27 cellular contexts compared by ENCODE assay signal in genomic region chr2:203748331-203749126, GRCh38. TPM values are rescaled to one million over a fixed set of nuclear protein-coding genes. Genes with fewer than 3 reads are reported as not detected.
DNase-seq lines count a peak whose midpoint lies in the region; ATAC-seq and TF ChIP-seq lines count a peak whose summit lies in the region.
"Had no signal": no experiment of that assay in that cellular context is flagged by ENCODE, and none has a peak within 500 bp of the region (broad histone marks: within the 10 kb centered on the region; RNA-seq: fewer than 3 reads in every experiment).

No MANE protein-coding gene starts in this region.

- BruUV-seq in OCI-LY7 (replicated peaks; lab: Mats Ljungman, UMichigan), result no TSS peak

- peak; percentile 70 to 78 for ATAC-seq in activated CD4-positive, CD25-positive, alpha-beta regulatory T cell treated with anti-CD3 and anti-CD28 coated beads, Interleukin-2, amount 50 U/mL, for 24 hours
- no peak for ATAC-seq in natural killer cell treated with Interleukin-12 subunit alpha and Interleukin-12 subunit beta and Interleukin-15 and Interleukin-18, amount 100 ng/mL, for 72 hours
- ATAC-seq in natural killer cell (no peak), GM19035 (IDR thresholded peaks at IDR 0.05; ENCODE audit: unreplicated experiment) (no peak)
- peak; percentile 72 for ATAC-seq in stimulated activated naive CD8-positive, alpha-beta T cell treated with anti-CD3 and anti-CD28 coated beads, Interleukin-15, amount 100 ng/mL, for 72 hours
- ATAC-seq: mucosa of descending colon had no signal

- intact Hi-C loops in natural killer cell (cut with micrococcal nuclease), result no loop called here
- intact Hi-C loops in OCI-LY7 (cut with micrococcal nuclease; ENCODE audit: unreplicated experiment), result no loop called here

- H3K9me3 ChIP-seq in OCI-LY7 (ENCODE audit: low read length), result peaks cover 6% of the 10 kb centered on the region; the same call in 1 of the 2 replicates
- H3K9me3 ChIP-seq: mucosa of descending colon had no signal

- H3K9me2 ChIP-seq in OCI-LY7 (ENCODE audit: insufficient read depth, low read length), result no peaks in the 10 kb centered on the region

- H3K27ac ChIP-seq in OCI-LY7 (ENCODE audit: low read depth, low read length, poor library complexity, severe bottlenecking), result no peak overlapping the region
- H3K27ac ChIP-seq: parathyroid adenoma, SK-N-MC, VCaP had no signal

- CTCF ChIA-PET in OCI-LY7 (lab: Charles Lee; ENCODE audit: unreplicated experiment), result no interaction called here

- peaks cover 7% of the 10 kb centered on the region for H3K36me3 Mint-ChIP-seq in natural killer cell treated with Interleukin-12 subunit alpha and Interleukin-12 subunit beta and Interleukin-15 and Interleukin-18, amount 100 ng/mL, for 72 hours
- H3K36me3 Mint-ChIP-seq in natural killer cell, result no peaks in the 10 kb centered on the region
- H3K36me3 Mint-ChIP-seq in activated naive CD8-positive, alpha-beta T cell, result peaks cover 27% of the 10 kb centered on the region

- H2AFZ ChIP-seq in OCI-LY7 (ENCODE audit: low read length), result no peak overlapping the region
- H2AFZ ChIP-seq: parathyroid adenoma had no signal

- TF ChIP-seq CTCF in natural killer cell (IDR thresholded peaks at IDR 0.05) (no peak), OCI-LY7 (conservative IDR thresholded peaks at IDR 0.05; ENCODE audit: low read length) (no peak)

- no peak overlapping the region for H3K4me3 ChIP-seq in OCI-LY7 (ENCODE audit: low read depth, low read length, poor library complexity, severe bottlenecking)
- H3K4me3 ChIP-seq: lung, mucosa of descending colon, SK-N-MC had no signal

- H3K27ac Mint-ChIP-seq in natural killer cell treated with Interleukin-12 subunit alpha and Interleukin-12 subunit beta and Interleukin-15 and Interleukin-18, amount 100 ng/mL, for 72 hours, result peak overlapping the region; percentile 24 to 47
- H3K27ac Mint-ChIP-seq in natural killer cell, result no peak overlapping the region
- H3K27ac Mint-ChIP-seq in activated naive CD8-positive, alpha-beta T cell, result peak overlapping the region; percentile 96
- H3K27ac Mint-ChIP-seq in stimulated activated naive CD8-positive, alpha-beta T cell treated with anti-CD3 and anti-CD28 coated beads, Interleukin-15, amount 100 ng/mL, for 72 hours, result peak overlapping the region; percentile 57 to 82

- peak overlapping the region; percentile 2 for H3K4me3 Mint-ChIP-seq in natural killer cell treated with Interleukin-12 subunit alpha and Interleukin-12 subunit beta and Interleukin-15 and Interleukin-18, amount 100 ng/mL, for 72 hours
- no peak overlapping the region for H3K4me3 Mint-ChIP-seq in natural killer cell
- H3K4me3 Mint-ChIP-seq in activated naive CD8-positive, alpha-beta T cell, result peak overlapping the region; percentile 78
- peak overlapping the region; percentile 52 to 57 for H3K4me3 Mint-ChIP-seq in stimulated activated naive CD8-positive, alpha-beta T cell treated with anti-CD3 and anti-CD28 coated beads, Interleukin-15, amount 100 ng/mL, for 72 hours
- H3K4me3 Mint-ChIP-seq: neural crest cell had no signal

- peaks cover 0 to 9% of the 10 kb centered on the region in 2 donors for H3K27me3 Mint-ChIP-seq in natural killer cell treated with Interleukin-12 subunit alpha and Interleukin-12 subunit beta and Interleukin-15 and Interleukin-18, amount 100 ng/mL, for 72 hours
- H3K27me3 Mint-ChIP-seq in natural killer cell (ENCODE audit: low read depth in 2 of 2), result no peaks in the 10 kb centered on the region
- H3K27me3 Mint-ChIP-seq in activated naive CD8-positive, alpha-beta T cell, result no peaks in the 10 kb centered on the region
- H3K27me3 Mint-ChIP-seq in stimulated activated naive CD8-positive, alpha-beta T cell treated with anti-CD3 and anti-CD28 coated beads, Interleukin-15, amount 100 ng/mL, for 72 hours, result no peaks in the 10 kb centered on the region

- H4K20me1 ChIP-seq in OCI-LY7 (ENCODE audit: insufficient read depth, low read length), result no peaks in the 10 kb centered on the region

- H3K36me3 ChIP-seq in OCI-LY7 (ENCODE audit: insufficient read depth, low read length), result peaks cover 9% of the 10 kb centered on the region; the same call in 1 of the 2 replicates

- no peak overlapping the region for H3K4me2 ChIP-seq in OCI-LY7 (ENCODE audit: low read length)

- no peaks in the 10 kb centered on the region for H3K79me2 ChIP-seq in OCI-LY7 (ENCODE audit: insufficient read depth, low read depth, low read length)
- H3K79me2 ChIP-seq: parathyroid adenoma had no signal

- H3K4me1 ChIP-seq in OCI-LY7 (ENCODE audit: insufficient read depth, low read length, poor library complexity, severe bottlenecking), result peaks cover 16% of the 10 kb centered on the region

- DNase-seq in activated CD4-positive, CD25-positive, alpha-beta regulatory T cell treated with anti-CD3 and anti-CD28 coated beads, Interleukin-2, amount 50 U/mL, for 72 hours, result no peak
- DNase-seq in natural killer cell treated with Interleukin-12 subunit alpha and Interleukin-12 subunit beta and Interleukin-15 and Interleukin-18, amount 100 ng/mL, for 72 hours (ENCODE audit: low spot score), result no peak
- DNase-seq in natural killer cell (no peak), OCI-LY7 (ENCODE audit: low spot score) (no peak)
- no peak for DNase-seq in stimulated activated naive CD8-positive, alpha-beta T cell treated with anti-CD3 and anti-CD28 coated beads, Interleukin-15, amount 100 ng/mL, for 72 hours
- DNase-seq: amniotic stem cell, DMS153, mucosa of descending colon, NCI-H146, NCI-H2107, NCI-H446 treated with DMSO at 0.1 percent for 48 hours, NCI-H82, small intestine, T-helper 9 cell, trophoblast cell had no signal

- H3K9me3 Mint-ChIP-seq in natural killer cell treated with Interleukin-12 subunit alpha and Interleukin-12 subunit beta and Interleukin-15 and Interleukin-18, amount 100 ng/mL, for 72 hours, result peaks cover 3% of the 10 kb centered on the region
- no peaks in the 10 kb centered on the region for H3K9me3 Mint-ChIP-seq in natural killer cell
- H3K9me3 Mint-ChIP-seq in activated naive CD8-positive, alpha-beta T cell (ENCODE audit: low read depth), result peaks cover 11% of the 10 kb centered on the region
- H3K9me3 Mint-ChIP-seq in stimulated activated naive CD8-positive, alpha-beta T cell treated with anti-CD3 and anti-CD28 coated beads, Interleukin-15, amount 100 ng/mL, for 72 hours, result peaks cover 10 to 15% of the 10 kb centered on the region in 2 donors

- POLR2A ChIA-PET in OCI-LY7 (lab: Charles Lee), result interaction anchor here (0.5 to 2.3 kb wide), 14 partner anchors 9 to 264 kb away, joined by 3 to 21 read pairs (median 4); partner anchors contain the start of gene CD28

- peaks cover 7 to 13% of the 10 kb centered on the region in 2 donors for H3K4me1 Mint-ChIP-seq in natural killer cell treated with Interleukin-12 subunit alpha and Interleukin-12 subunit beta and Interleukin-15 and Interleukin-18, amount 100 ng/mL, for 72 hours (ENCODE audit: low read depth in 2 of 2)
- H3K4me1 Mint-ChIP-seq in natural killer cell, result no peaks in the 10 kb centered on the region
- H3K4me1 Mint-ChIP-seq in activated naive CD8-positive, alpha-beta T cell (ENCODE audit: low read depth), result peaks cover 71% of the 10 kb centered on the region
- H3K4me1 Mint-ChIP-seq in stimulated activated naive CD8-positive, alpha-beta T cell treated with anti-CD3 and anti-CD28 coated beads, Interleukin-15, amount 100 ng/mL, for 72 hours, result peaks cover 77% of the 10 kb centered on the region
- H3K4me1 Mint-ChIP-seq: neural crest cell had no signal

RNA-seq across cellular contexts. Expression of gene CD28, which starts 42.1 kb away (rescaled TPM):
- total RNA-seq in natural killer cell treated with Interleukin-12 subunit alpha and Interleukin-12 subunit beta and Interleukin-15 and Interleukin-18, amount 100 ng/mL, for 72 hours, result 1 to 10 TPM; 2.5 to 3.2 TPM
- total RNA-seq in natural killer cell (1 to 10 TPM in 2 of 3 donors, under 1 TPM in 1; 0.54 to 3.5 (median 3.3) TPM), OCI-LY7 (2022) (22.3 and 44.6 TPM in 2 replicates)
- 0.49 and 0.92 TPM in 2 replicates for total RNA-seq in OCI-LY7 (2014; rRNA removed; shearing (Covaris generic))
- total RNA-seq: A172, epithelial cell of proximal tubule, H1, kidney epithelial cell, neural crest cell had no signal

Comparison
In these comparisons a context has a peak if more than half of its experiments do, and no peak if none do; other contexts are left out.
1. H3K27ac Mint-ChIP-seq: peak in natural killer cell treated with Interleukin-12 subunit alpha and Interleukin-12 subunit beta and Interleukin-15 and Interleukin-18, amount 100 ng/mL, for 72 hours (2 of 2), activated naive CD8-positive, alpha-beta T cell (single experiment) and stimulated activated naive CD8-positive, alpha-beta T cell treated with anti-CD3 and anti-CD28 coated beads, Interleukin-15, amount 100 ng/mL, for 72 hours (2 of 2); none in natural killer cell (0 of 2).
2. ATAC-seq: peak in activated CD4-positive, CD25-positive, alpha-beta regulatory T cell treated with anti-CD3 and anti-CD28 coated beads, Interleukin-2, amount 50 U/mL, for 24 hours (2 of 2) and stimulated activated naive CD8-positive, alpha-beta T cell treated with anti-CD3 and anti-CD28 coated beads, Interleukin-15, amount 100 ng/mL, for 72 hours (single experiment); none in natural killer cell treated with Interleukin-12 subunit alpha and Interleukin-12 subunit beta and Interleukin-15 and Interleukin-18, amount 100 ng/mL, for 72 hours (0 of 2), natural killer cell (0 of 3) and GM19035 (single experiment).